9 cellular contexts compared by ENCODE assay signal in the genomic region with DNA sequence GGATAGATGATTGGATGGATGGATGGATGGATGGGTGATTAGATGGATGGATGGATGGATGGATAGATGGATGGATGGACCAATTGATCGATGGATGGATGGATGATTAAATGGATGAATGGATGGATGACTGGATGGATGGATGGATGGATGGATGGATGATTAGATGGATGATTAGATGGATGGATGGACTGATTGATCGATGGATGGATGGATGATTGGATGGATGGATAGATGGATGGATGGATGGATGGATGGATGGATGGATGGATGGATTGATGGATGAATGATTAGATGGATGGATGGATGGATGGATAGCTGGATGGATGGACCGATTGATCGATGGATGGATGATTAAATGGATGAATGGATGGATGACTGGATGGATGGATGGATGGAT. TPM values are rescaled to one million over a fixed set of nuclear protein-coding genes. Genes with fewer than 3 reads are reported as not detected.
"Had no signal": no experiment of that assay in that cellular context is flagged by ENCODE, and none has a peak within 500 bp of the region (broad histone marks: within the 10 kb centered on the region; RNA-seq: fewer than 3 reads in every experiment).

No MANE protein-coding gene starts in this region.

RNA-seq across cellular contexts. Expression of a gene that starts 38.1 kb away (rescaled TPM):
- total RNA-seq: SJSA1 had no signal

RNA-seq across cellular contexts. Expression of a gene that starts 43.7 kb away (rescaled TPM):
- total RNA-seq: OCI-LY7, PC-3, PC-9, T-cell had no signal
- polyA plus RNA-seq: SK-N-SH had no signal

RNA-seq across cellular contexts. Expression of a gene that starts 47.9 kb away (rescaled TPM):
- total RNA-seq: OCI-LY7, PC-3, PC-9, Peyer's patch, RPMI7951, SJSA1, SK-MEL-5 had no signal
- polyA plus RNA-seq: SK-N-SH had no signal
